Comparison of ENCODE assay signal across 7 cellular contexts in genomic region chr4:121408567-121408966, GRCh38. TPM values are rescaled to one million over a fixed set of nuclear protein-coding genes. Genes with fewer than 3 reads are reported as not detected.
"Had no signal": no experiment of that assay in that cellular context is flagged by ENCODE, and none has a peak within 500 bp of the region (broad histone marks: within the 10 kb centered on the region; RNA-seq: fewer than 3 reads in every experiment).

No MANE protein-coding gene starts in this region.

RNA-seq across cellular contexts. Expression of gene QRFPR, which starts 27.7 kb away (rescaled TPM):
- total RNA-seq: OCI-LY7, PC-3, Peyer's patch, RPMI7951, SJCRH30, SJSA1, SK-MEL-5 had no signal
